In the genomic region with DNA sequence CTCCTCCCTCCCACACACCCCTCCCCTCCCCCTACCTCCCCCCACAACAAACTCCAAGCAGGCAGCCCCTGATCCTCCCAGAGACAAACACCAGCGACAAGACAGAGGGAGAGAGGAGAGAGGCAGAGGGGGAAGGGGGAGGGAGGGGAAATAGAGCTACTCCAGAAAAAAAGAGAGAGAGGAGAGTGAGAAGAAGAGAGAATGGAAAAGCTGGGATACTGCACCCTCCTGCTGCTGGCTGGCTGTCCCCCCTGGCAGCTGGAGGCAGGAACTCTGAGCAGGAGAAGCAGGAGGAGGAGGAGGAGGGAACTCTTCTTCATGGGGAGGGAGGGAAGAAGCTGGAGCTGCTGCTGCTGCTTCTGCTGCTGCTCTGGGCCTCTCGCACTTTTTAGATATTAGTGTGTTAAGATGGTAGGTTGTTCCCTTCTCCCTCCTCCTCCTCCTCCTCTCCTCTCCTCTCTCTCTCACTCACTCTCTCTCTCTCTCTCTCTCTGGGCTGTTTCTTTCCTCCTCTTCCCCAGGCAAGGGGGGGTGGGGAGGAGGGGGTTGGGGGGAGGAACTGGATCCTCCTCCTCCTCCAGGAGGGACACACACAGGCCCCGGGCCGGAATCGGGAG, we compare ENCODE assay signal across 8 cellular contexts.
DNase-seq lines count a peak whose midpoint lies in the region; TF ChIP-seq lines count a peak whose summit lies in the region.

No MANE protein-coding gene starts in this region.

- DNase-seq in AG20443 (ENCODE audit: low spot score) (peak; percentile 46), GM20000 (ENCODE audit: low spot score) (peak; percentile 52), NAMALWA (ENCODE audit: low spot score) (peak; percentile 75), SW480 (ENCODE audit: low spot score) (peak; percentile 90), cerebellar cortex (ENCODE audit: low spot score) (peak; percentile 87), left kidney (ENCODE audit: low read depth, low spot score) (peak; percentile 93), CD1c-positive myeloid dendritic cell (ENCODE audit: extremely low spot score) (no peak)
- DNase-seq in stimulated activated CD4-positive, alpha-beta T cell treated with anti-CD3 and anti-CD28 coated beads, TNF-alpha, amount 100 ng/mL, for 48 hours (ENCODE audit: low read depth in 3 of 3): peak in 2 of 3 donors; percentile 8 to 15

- no peak for TF ChIP-seq CTCF in GM20000 (IDR thresholded peaks at IDR 0.05; ENCODE audit: extremely low read depth, missing control alignments)
